Comparison of ENCODE assay signal across 14 cellular contexts in the genomic region with DNA sequence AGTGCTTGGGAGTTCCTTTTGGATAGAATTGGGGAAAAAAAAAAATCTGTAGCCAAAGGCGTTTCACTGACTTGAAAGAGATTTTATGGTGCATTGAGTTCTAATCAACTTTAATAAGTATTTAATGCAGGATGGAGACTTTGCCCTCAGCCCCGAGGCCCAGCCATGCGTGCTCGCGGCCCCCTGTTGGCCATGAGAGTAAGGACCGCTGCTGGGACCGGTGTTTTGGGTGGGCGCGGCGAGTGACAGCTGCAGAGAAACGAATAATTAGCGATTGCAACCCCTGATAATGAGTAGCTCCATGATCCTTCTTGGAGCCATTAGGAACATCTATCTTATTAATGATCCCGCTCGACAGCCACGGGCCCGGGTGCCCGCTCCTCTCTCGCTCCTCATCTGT.
A peak's percentile ranks its signal among the peaks of the same experiment; 100 is the strongest.
DNase-seq lines count a peak whose midpoint lies in the region; ATAC-seq, FAIRE-seq and TF ChIP-seq lines count a peak whose summit lies in the region.
"Had no signal": no experiment of that assay in that cellular context is flagged by ENCODE, and none has a peak within 500 bp of the region (broad histone marks: within the 10 kb centered on the region; RNA-seq: fewer than 3 reads in every experiment).

No MANE protein-coding gene starts in this region.

- H3K36me3 ChIP-seq in endothelial cell of umbilical vein (ENCODE audit: control insufficient read depth in 2 of 2, extremely low read depth in 1 of 2, insufficient read depth in 2 of 2, low read length in 2 of 2) (no peaks in the 10 kb centered on the region), osteoblast (ENCODE audit: insufficient read depth, low read length) (no peaks in the 10 kb centered on the region), SJCRH30 (no peaks in the 10 kb centered on the region)
- H3K36me3 ChIP-seq: transverse colon had no signal

- CTCF ChIA-PET in endothelial cell of umbilical vein (lab: Charles Lee), result no interaction called here

- no peaks in the 10 kb centered on the region for H3K9me1 ChIP-seq in endothelial cell of umbilical vein (replicated peaks; ENCODE audit: control insufficient read depth, extremely low read depth, insufficient read depth, low read length)

- H2AFZ ChIP-seq in endothelial cell of umbilical vein (ENCODE audit: low read depth, low read length) (no peak overlapping the region), osteoblast (ENCODE audit: low read length) (no peak overlapping the region)

- TF ChIP-seq CTCF in LNCaP clone FGC (IDR thresholded peaks at IDR 0.05; ENCODE audit: control insufficient read depth, extremely low read depth, insufficient read depth) (peak; percentile 16; the same call in 1 of the 2 replicates), endothelial cell of umbilical vein (IDR thresholded peaks at IDR 0.05; ENCODE audit: extremely low read depth in 1 of 2, insufficient read depth in 1 of 2, low read depth in 1 of 2, low read length in 2 of 2) (peak; percentile 40 to 57), osteoblast (IDR thresholded peaks at IDR 0.05; ENCODE audit: extremely low read depth, low read depth, low read length) (peak; percentile 21)

- DNase-seq in ELR (ENCODE audit: low read depth) (peak; percentile 25), LNCaP clone FGC (ENCODE audit: low read depth) (no peak), endothelial cell of umbilical vein (ENCODE audit: low read depth, low spot score) (no peak), osteoblast (ENCODE audit: insufficient read length, low spot score, missing footprints) (peak; percentile 58), SJCRH30 (no peak), NCI-H69 (lab: John Stamatoyannopoulos, UW) (no peak), SHP77 (lab: John Stamatoyannopoulos, UW) (no peak)
- DNase-seq: activated CD4-positive, alpha-beta memory T cell treated with anti-CD3 and anti-CD28 coated beads, Interleukin-2, amount 10 ng/mL, durations not matched to agents 7 days and 5 days; activated gamma-delta T cell treated with Interleukin-2 at 50 U/mL for 16 hours; DMS53; NCI-H2081; T-cell; transverse colon had no signal

- POLR2A ChIA-PET in endothelial cell of umbilical vein (lab: Charles Lee), result no interaction called here

- BruUV-seq in endothelial cell of umbilical vein (replicated peaks; lab: Mats Ljungman, UMichigan), result no TSS peak

- H3K4me1 ChIP-seq in endothelial cell of umbilical vein (ENCODE audit: control insufficient read depth, extremely low read depth, insufficient read depth, low read length) (no peaks in the 10 kb centered on the region), osteoblast (ENCODE audit: insufficient read depth, low read length) (no peaks in the 10 kb centered on the region), SJCRH30 (no peaks in the 10 kb centered on the region)
- H3K4me1 ChIP-seq: transverse colon had no signal

- H3K4me3 ChIP-seq in LNCaP clone FGC (ENCODE audit: low read depth, low read length) (no peak overlapping the region), endothelial cell of umbilical vein (replicated peaks in 1 of 3; ENCODE audit: insufficient read depth in 1 of 3, low read depth in 1 of 3, low read length in 3 of 3) (no peak overlapping the region), osteoblast (ENCODE audit: insufficient read depth, low read length) (no peak overlapping the region), SJCRH30 (no peak overlapping the region)
- H3K4me3 ChIP-seq: transverse colon had no signal

- ATAC-seq in HG03439 (IDR thresholded peaks at IDR 0.05; ENCODE audit: unreplicated experiment), result no peak
- ATAC-seq: T-cell had no signal

- dilution Hi-C loops in endothelial cell of umbilical vein (cut with MboI; ENCODE audit: extremely low pct_ligation_motif_present, low sequenced_read_pairs), result no loop called here

- H3K4me2 ChIP-seq in endothelial cell of umbilical vein (ENCODE audit: insufficient read depth, low read length) (no peak overlapping the region), osteoblast (ENCODE audit: insufficient read depth, low read length) (no peak overlapping the region)

- no peak for FAIRE-seq in endothelial cell of umbilical vein (lab: Jason Lieb, UNC)

- intact Hi-C loops in endothelial cell of umbilical vein (cut with micrococcal nuclease), result loop anchor here (1.0 to 2.0 kb wide), 3 partner anchors 78 to 334 kb away; no protein-coding TSS in a partner anchor

- H4K20me1 ChIP-seq in endothelial cell of umbilical vein (replicated peaks; ENCODE audit: control insufficient read depth, extremely low read depth, insufficient read depth, low read length), result no peaks in the 10 kb centered on the region
- H4K20me1 ChIP-seq in osteoblast (ENCODE audit: insufficient read depth, low read length), result no peaks in the 10 kb centered on the region

- H3K9ac ChIP-seq in endothelial cell of umbilical vein (replicated peaks; ENCODE audit: extremely low read depth, insufficient read depth, low read length), result no peak overlapping the region

- H3K9me3 ChIP-seq in endothelial cell of umbilical vein (replicated peaks; ENCODE audit: control insufficient read depth, insufficient read depth, low read length) (no peaks in the 10 kb centered on the region), osteoblast (ENCODE audit: low read depth, low read length) (peaks cover 2% of the 10 kb centered on the region), SJCRH30 (replicated peaks) (no peaks in the 10 kb centered on the region)
- H3K9me3 ChIP-seq: transverse colon had no signal

- H3K27me3 ChIP-seq in endothelial cell of umbilical vein (ENCODE audit: control insufficient read depth in 2 of 2, insufficient read depth in 2 of 2, low read length in 2 of 2) (peaks cover 2 to 11% of the 10 kb centered on the region in 2 experiments), osteoblast (ENCODE audit: insufficient read depth, low read length) (peaks cover 5% of the 10 kb centered on the region), SJCRH30 (no peaks in the 10 kb centered on the region)
- H3K27me3 ChIP-seq: transverse colon had no signal

- no peaks in the 10 kb centered on the region for H3K79me2 ChIP-seq in endothelial cell of umbilical vein (ENCODE audit: control insufficient read depth, insufficient read depth, low read length)
- H3K79me2 ChIP-seq in osteoblast (ENCODE audit: insufficient read depth, low read length), result no peaks in the 10 kb centered on the region

- no peak overlapping the region for H3K27ac ChIP-seq in endothelial cell of umbilical vein (ENCODE audit: insufficient read depth, low read depth, low read length)
- H3K27ac ChIP-seq in osteoblast (ENCODE audit: low read depth, low read length), result no peak overlapping the region
- H3K27ac ChIP-seq in SJCRH30, result no peak overlapping the region
- H3K27ac ChIP-seq: transverse colon had no signal

- TF ChIP-seq POLR2A in endothelial cell of umbilical vein (IDR thresholded peaks at IDR 0.05; ENCODE audit: low read depth, low read length), result no peak

TF ChIP-seq in endothelial cell of umbilical vein, 7 proteins besides CTCF, POLR2A, EP300 and RAD21:
- TF ChIP-seq EZH2 (IDR thresholded peaks at IDR 0.05; ENCODE audit: borderline replicate concordance, low read depth, low read length, severe bottlenecking), result no peak
- no peak for TF ChIP-seq MYC (IDR thresholded peaks at IDR 0.05; ENCODE audit: low read depth, low read length)
- no peak for TF ChIP-seq FOS (IDR thresholded peaks at IDR 0.05; ENCODE audit: borderline replicate concordance, insufficient read depth, low read length)
- TF ChIP-seq POLR2AphosphoS5 (IDR thresholded peaks at IDR 0.05; ENCODE audit: insufficient read depth, low read depth, low read length), result no peak
- TF ChIP-seq, protein P1, sequence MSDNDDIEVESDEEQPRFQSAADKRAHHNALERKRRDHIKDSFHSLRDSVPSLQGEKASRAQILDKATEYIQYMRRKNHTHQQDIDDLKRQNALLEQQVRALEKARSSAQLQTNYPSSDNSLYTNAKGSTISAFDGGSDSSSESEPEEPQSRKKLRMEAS (IDR thresholded peaks at IDR 0.05; ENCODE audit: insufficient read depth, insufficient read length), result no peak
- no peak for TF ChIP-seq GATA2 (IDR thresholded peaks at IDR 0.05; ENCODE audit: insufficient read depth, insufficient read length, low read depth, low read length)
- TF ChIP-seq JUN (IDR thresholded peaks at IDR 0.05; ENCODE audit: borderline replicate concordance, insufficient read depth, insufficient read length, low read depth), result no peak

Comparison
In these comparisons a context has a peak if more than half of its experiments do, and no peak if none do; other contexts are left out.
1. DNase-seq: peak in ELR (single experiment) and osteoblast (single experiment); none in LNCaP clone FGC (single experiment), endothelial cell of umbilical vein (single experiment), SJCRH30 (0 of 2), NCI-H69 (single experiment) and SHP77 (0 of 2).
2. Peak in every context shown above with its lines, with median percentiles within 50 percentile points of each other: CTCF ChIP-seq.